In genomic region chr5:120096413-120096812, GRCh38 we compare ENCODE assay signal across 13 cellular contexts.
DNase-seq lines count a peak whose midpoint lies in the region; ATAC-seq, FAIRE-seq and TF ChIP-seq lines count a peak whose summit lies in the region.
"Had no signal": no experiment of that assay in that cellular context is flagged by ENCODE, and none has a peak within 500 bp of the region (broad histone marks: within the 10 kb centered on the region; RNA-seq: fewer than 3 reads in every experiment).

No MANE protein-coding gene starts in this region.

- TF ChIP-seq POLR2A in GM12892 (IDR thresholded peaks at IDR 0.05; ENCODE audit: low read depth, low read length), result no peak
- no peak for TF ChIP-seq POLR2A in gastrocnemius medialis (IDR thresholded peaks at IDR 0.05)

- no peaks in the 10 kb centered on the region for H3K36me3 Mint-ChIP-seq in activated CD8-positive, alpha-beta T cell treated with anti-CD3 and anti-CD28 coated beads for 36 hours (ENCODE audit: low read depth)

- no peak overlapping the region for H3K27ac Mint-ChIP-seq in activated CD8-positive, alpha-beta T cell treated with anti-CD3 and anti-CD28 coated beads for 36 hours
- H3K27ac Mint-ChIP-seq: progenitor cell of endocrine pancreas had no signal

- peak; percentile 55 for ATAC-seq in GM21423 (IDR thresholded peaks at IDR 0.05; ENCODE audit: unreplicated experiment)
- ATAC-seq in activated CD4-positive, CD25-positive, alpha-beta regulatory T cell treated with anti-CD3 and anti-CD28 coated beads, Interleukin-2, amount 50 U/mL, for 24 hours, result no peak
- no peak for ATAC-seq in activated CD8-positive, alpha-beta T cell treated with anti-CD3 and anti-CD28 coated beads for 36 hours
- ATAC-seq in gastrocnemius medialis, result no peak

- no peaks in the 10 kb centered on the region for H3K9me3 Mint-ChIP-seq in activated CD8-positive, alpha-beta T cell treated with anti-CD3 and anti-CD28 coated beads for 36 hours

- H3K4me1 ChIP-seq in gastrocnemius medialis, result peaks cover 2 to 13% of the 10 kb centered on the region in 2 donors
- H3K4me1 ChIP-seq: BLaER1 had no signal

- FAIRE-seq in GM12892 (lab: Jason Lieb, UNC), result no peak
- FAIRE-seq: GM18507 had no signal

- TF ChIP-seq CTCF in fibroblast of mammary gland (conservative IDR thresholded peaks at IDR 0.05; ENCODE audit: control insufficient read depth, insufficient read depth, low read depth, low read length), result no peak
- TF ChIP-seq CTCF in activated CD8-positive, alpha-beta T cell treated with anti-CD3 and anti-CD28 coated beads for 36 hours (IDR thresholded peaks at IDR 0.05), result no peak
- TF ChIP-seq CTCF in gastrocnemius medialis (IDR thresholded peaks at IDR 0.05 in 4 of 5, conservative IDR thresholded peaks at IDR 0.05 in 1 of 5), result no peak

- in situ Hi-C loops in ACHN (cut with HindIII; ENCODE audit: low pct_ligation_motif_present, low pct_unique_long_range_greater_than_20kb, low sequenced_read_pairs), result no loop called here
- in situ Hi-C loops in gastrocnemius medialis (cut with MboI; ENCODE audit: low sequenced_read_pairs in 4 of 4), result no loop called here

- intact Hi-C loops in activated CD8-positive, alpha-beta T cell treated with anti-CD3 and anti-CD28 coated beads for 36 hours (cut with micrococcal nuclease), result no loop called here
- intact Hi-C loops in gastrocnemius medialis (cut with DNase I; ENCODE audit: low total_unique reads), result no loop called here

- H3K4me1 Mint-ChIP-seq in activated CD8-positive, alpha-beta T cell treated with anti-CD3 and anti-CD28 coated beads for 36 hours (ENCODE audit: low read depth), result no peaks in the 10 kb centered on the region

- no peaks in the 10 kb centered on the region for H3K36me3 ChIP-seq in gastrocnemius medialis
- H3K36me3 ChIP-seq: BLaER1 had no signal

- H3K4me3 ChIP-seq in fibroblast of mammary gland (ENCODE audit: control insufficient read depth, low read depth, low read length) (no peak overlapping the region), gastrocnemius medialis (no peak overlapping the region)
- H3K4me3 ChIP-seq: BLaER1 had no signal

- H3K9me3 ChIP-seq in gastrocnemius medialis, result no peaks in the 10 kb centered on the region
- H3K9me3 ChIP-seq: BLaER1 had no signal

- DNase-seq in ACHN (peak; percentile 61), NCI-H460 (ENCODE audit: extremely low read depth, low read depth) (peak; percentile 6), fibroblast of mammary gland (ENCODE audit: low read depth) (peak; percentile 58), GM12892 (ENCODE audit: insufficient read length) (no peak), gastrocnemius medialis (no peak)
- DNase-seq in activated CD8-positive, alpha-beta T cell treated with anti-CD3 and anti-CD28 coated beads for 36 hours, result no peak
- DNase-seq: NCI-H1105 treated with DMSO at 0.1 percent for 48 hours, SHP77 had no signal

- no peaks in the 10 kb centered on the region for H3K27me3 Mint-ChIP-seq in activated CD8-positive, alpha-beta T cell treated with anti-CD3 and anti-CD28 coated beads for 36 hours
- H3K27me3 Mint-ChIP-seq: progenitor cell of endocrine pancreas had no signal

- H3K27me3 ChIP-seq in gastrocnemius medialis, result no peaks in the 10 kb centered on the region
- H3K27me3 ChIP-seq: BLaER1 had no signal

- no peak overlapping the region for H3K27ac ChIP-seq in gastrocnemius medialis
- H3K27ac ChIP-seq: BLaER1 had no signal

- CTCF ChIA-PET in activated CD8-positive, alpha-beta T cell treated with anti-CD3 and anti-CD28 coated beads for 36 hours (lab: Charles Lee), result no interaction called here

- POLR2A ChIA-PET in activated CD8-positive, alpha-beta T cell treated with anti-CD3 and anti-CD28 coated beads for 36 hours (lab: Charles Lee), result no interaction called here

- H3K4me3 Mint-ChIP-seq in activated CD8-positive, alpha-beta T cell treated with anti-CD3 and anti-CD28 coated beads for 36 hours, result no peak overlapping the region

Comparison
In these comparisons a context has a peak if more than half of its experiments do, and no peak if none do; other contexts are left out.
1. DNase-seq: peak in ACHN (single experiment), NCI-H460 (single experiment) and fibroblast of mammary gland (single experiment); none in GM12892 (single experiment), activated CD8-positive, alpha-beta T cell treated with anti-CD3 and anti-CD28 coated beads for 36 hours (single experiment) and gastrocnemius medialis (0 of 2).